In genomic region chr1:183471748-183472487, GRCh38 we compare ENCODE assay signal across 8 cellular contexts. TPM values are rescaled to one million over a fixed set of nuclear protein-coding genes. Genes with fewer than 3 reads are reported as not detected.
DNase-seq lines count a peak whose midpoint lies in the region; ATAC-seq lines count a peak whose summit lies in the region.

No MANE protein-coding gene starts in this region.

- peak overlapping the region; percentile 98 to 99 for H3K27ac Mint-ChIP-seq in effector memory CD8-positive, alpha-beta T cell
- peak overlapping the region; percentile 98 for H3K27ac Mint-ChIP-seq in memory B cell

- ATAC-seq in GM21360 (IDR thresholded peaks at IDR 0.05; ENCODE audit: unreplicated experiment) (peak; percentile 38), memory B cell (ENCODE audit: low read depth) (peak; percentile 59)
- peak; percentile 56 for ATAC-seq in effector memory CD8-positive, alpha-beta T cell (replicated peaks)

- DNase-seq in CMK (ENCODE audit: low read depth) (peak; percentile 100), HT1080 (ENCODE audit: low read depth) (peak; percentile 99), NOMO-1 (lab: John Stamatoyannopoulos, UW; ENCODE audit: unreplicated experiment in 2 of 2) (peak; percentile 89 to 96), memory B cell (ENCODE audit: low spot score in 2 of 2) (peak; percentile 90 to 92)
- DNase-seq in activated CD8-positive, alpha-beta memory T cell treated with anti-CD3 and anti-CD28 coated beads for 48 hours (ENCODE audit: low read depth in 2 of 3, low spot score in 2 of 3): peak; percentile 85 to 94 (median 93)
- DNase-seq in effector memory CD8-positive, alpha-beta T cell: peak; percentile 88 to 92 (median 91)
- DNase-seq in stimulated activated CD8-positive, alpha-beta memory T cell treated with anti-CD3 and anti-CD28 coated beads, Interleukin-12 subunit alpha, Interleukin-12 subunit beta, amount 100 ng/mL, for 1 hour (ENCODE audit: low read depth): peak; percentile 95

- H3K27me3 Mint-ChIP-seq in effector memory CD8-positive, alpha-beta T cell: no peaks in the 10 kb centered on the region
- H3K27me3 Mint-ChIP-seq in memory B cell: no peaks in the 10 kb centered on the region

- peaks cover 30% of the 10 kb centered on the region for H3K36me3 Mint-ChIP-seq in effector memory CD8-positive, alpha-beta T cell (ENCODE audit: insufficient read depth)
- no peaks in the 10 kb centered on the region for H3K36me3 Mint-ChIP-seq in memory B cell

- no peaks in the 10 kb centered on the region for H3K9me3 Mint-ChIP-seq in effector memory CD8-positive, alpha-beta T cell
- H3K9me3 Mint-ChIP-seq in memory B cell: no peaks in the 10 kb centered on the region

- peak overlapping the region; percentile 89 to 98 for H3K4me3 Mint-ChIP-seq in effector memory CD8-positive, alpha-beta T cell
- peak overlapping the region; percentile 95 for H3K4me3 Mint-ChIP-seq in memory B cell

- H3K4me1 Mint-ChIP-seq in effector memory CD8-positive, alpha-beta T cell (ENCODE audit: low read depth in 2 of 2): peaks cover 21 to 27% of the 10 kb centered on the region in 2 donors
- H3K4me1 Mint-ChIP-seq in memory B cell: peaks cover 15% of the 10 kb centered on the region

RNA-seq across cellular contexts. Expression of gene SMG7, which starts 0.4 kb away (rescaled TPM):
- total RNA-seq in HT1080 (2014; rRNA removed; shearing (Covaris generic)): 14.3 and 19.0 TPM in 2 replicates
- polyA plus RNA-seq in HT1080 (2015; cell fraction: cytosol; rRNA removed): 30.2 and 43.9 TPM in 2 replicates
- 40.1 and 44.4 TPM in 2 replicates for polyA plus RNA-seq in HT1080 (2015; cell fraction: nucleus; rRNA removed)

RNA-seq across cellular contexts. Expression of gene NMNAT2, which starts 53.7 kb away (rescaled TPM):
- 0.84 and 2.4 TPM in 2 replicates for total RNA-seq in HT1080 (2014; rRNA removed; shearing (Covaris generic))
- 3.8 and 5.9 TPM in 2 replicates for polyA plus RNA-seq in HT1080 (2015; cell fraction: cytosol; rRNA removed)
- polyA plus RNA-seq in HT1080 (2015; cell fraction: nucleus; rRNA removed): 3.1 and 4.3 TPM in 2 replicates

Comparison
In these comparisons a context has a peak if more than half of its experiments do, and no peak if none do; other contexts are left out.
1. Peak in every context shown above with its lines: DNase-seq and ATAC-seq.